ENCODE assay signal across 1 cellular context in genomic region chr17:42672038-42672437, GRCh38.
TF ChIP-seq lines count a peak whose summit lies in the region.

No MANE protein-coding gene starts in this region.

TF ChIP-seq in GM12878, 131 proteins besides CTCF, POLR2A, EP300 and RAD21:
- TF ChIP-seq ZNF687 (IDR thresholded peaks at IDR 0.05) (no peak), SP1 (IDR thresholded peaks at IDR 0.05; ENCODE audit: low read depth, low read length) (no peak), ZNF622 (IDR thresholded peaks at IDR 0.05) (no peak), CBFB (IDR thresholded peaks at IDR 0.05; ENCODE audit: low read depth) (no peak), ESRRA (IDR thresholded peaks at IDR 0.05; ENCODE audit: low read length) (no peak), DPF2 (IDR thresholded peaks at IDR 0.05) (no peak), NR2F1 (conservative IDR thresholded peaks at IDR 0.05) (no peak), NKRF (conservative IDR thresholded peaks at IDR 0.05) (no peak), PAX8 (IDR thresholded peaks at IDR 0.05) (no peak)
- TF ChIP-seq, protein P1, sequence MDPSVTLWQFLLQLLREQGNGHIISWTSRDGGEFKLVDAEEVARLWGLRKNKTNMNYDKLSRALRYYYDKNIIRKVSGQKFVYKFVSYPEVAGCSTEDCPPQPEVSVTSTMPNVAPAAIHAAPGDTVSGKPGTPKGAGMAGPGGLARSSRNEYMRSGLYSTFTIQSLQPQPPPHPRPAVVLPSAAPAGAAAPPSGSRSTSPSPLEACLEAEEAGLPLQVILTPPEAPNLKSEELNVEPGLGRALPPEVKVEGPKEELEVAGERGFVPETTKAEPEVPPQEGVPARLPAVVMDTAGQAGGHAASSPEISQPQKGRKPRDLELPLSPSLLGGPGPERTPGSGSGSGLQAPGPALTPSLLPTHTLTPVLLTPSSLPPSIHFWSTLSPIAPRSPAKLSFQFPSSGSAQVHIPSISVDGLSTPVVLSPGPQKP (IDR thresholded peaks at IDR 0.05; ENCODE audit: low read depth, low read length), result no peak
- TF ChIP-seq, protein P2, sequence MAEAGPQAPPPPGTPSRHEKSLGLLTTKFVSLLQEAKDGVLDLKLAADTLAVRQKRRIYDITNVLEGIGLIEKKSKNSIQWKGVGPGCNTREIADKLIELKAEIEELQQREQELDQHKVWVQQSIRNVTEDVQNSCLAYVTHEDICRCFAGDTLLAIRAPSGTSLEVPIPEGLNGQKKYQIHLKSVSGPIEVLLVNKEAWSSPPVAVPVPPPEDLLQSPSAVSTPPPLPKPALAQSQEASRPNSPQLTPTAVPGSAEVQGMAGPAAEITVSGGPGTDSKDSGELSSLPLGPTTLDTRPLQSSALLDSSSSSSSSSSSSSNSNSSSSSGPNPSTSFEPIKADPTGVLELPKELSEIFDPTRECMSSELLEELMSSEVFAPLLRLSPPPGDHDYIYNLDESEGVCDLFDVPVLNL (IDR thresholded peaks at IDR 0.05; ENCODE audit: low read depth, low read length), result no peak
